25 cellular contexts compared by ENCODE assay signal in the genomic region with DNA sequence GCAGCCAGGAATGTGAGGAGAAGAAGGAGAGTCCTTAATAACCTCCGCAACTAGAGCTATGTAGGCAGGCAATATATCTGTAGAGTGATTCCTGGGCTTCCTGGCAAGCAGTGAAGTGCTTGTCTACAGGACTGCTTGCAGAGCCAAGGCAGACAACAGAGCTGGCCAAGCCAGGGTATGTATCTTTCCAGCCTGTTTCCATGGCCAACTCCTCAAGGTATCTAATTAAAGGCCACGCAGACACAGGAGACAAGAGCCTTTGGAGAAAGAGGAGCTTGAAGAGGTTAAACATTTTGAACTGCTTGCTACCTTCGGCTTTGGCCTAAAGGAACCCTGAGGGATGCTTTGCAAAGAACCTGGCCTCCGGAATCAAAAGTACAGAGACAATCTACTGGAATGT.
DNase-seq lines count a peak whose midpoint lies in the region; ATAC-seq, FAIRE-seq and TF ChIP-seq lines count a peak whose summit lies in the region.
"Had no signal": no experiment of that assay in that cellular context is flagged by ENCODE, and none has a peak within 500 bp of the region (broad histone marks: within the 10 kb centered on the region; RNA-seq: fewer than 3 reads in every experiment).

No MANE protein-coding gene starts in this region.

- CTCF ChIA-PET in H1 (lab: Charles Lee; ENCODE audit: partially characterized antibody) = interaction anchor here (1.1 to 2.0 kb wide), 5 partner anchors 14 to 54 kb away, joined by 3 to 5 read pairs (median 4); no protein-coding TSS in a partner anchor
- CTCF ChIA-PET in mammary epithelial cell (lab: Charles Lee; ENCODE audit: low non-redundant PET) = no interaction called here

- peak; percentile 73 for FAIRE-seq in H1 (lab: Jason Lieb, UNC)
- FAIRE-seq: GM12878 had no signal

- H3K36me3 ChIP-seq in left ventricle myocardium inferior (no peaks in the 10 kb centered on the region), HUES64 (ENCODE audit: insufficient read depth, low read length) (no peaks in the 10 kb centered on the region), H1 (ENCODE audit: control insufficient read depth in 2 of 4, insufficient read depth in 4 of 4, low read length in 3 of 4) (no peaks in the 10 kb centered on the region), trophoblast cell (ENCODE audit: control insufficient read depth in 1 of 2, insufficient read depth in 2 of 2, low read length in 2 of 2) (no peaks in the 10 kb centered on the region), mammary epithelial cell (ENCODE audit: insufficient read depth, low read length) (no peaks in the 10 kb centered on the region), osteoblast (ENCODE audit: insufficient read depth, low read length) (no peaks in the 10 kb centered on the region)
- H3K36me3 ChIP-seq: BLaER1 treated with 17β-estradiol and CSF1 and Interleukin-3, amounts not matched to agents 10 nM and 100 nM; SJCRH30 had no signal

- H3K4me1 ChIP-seq in left ventricle myocardium inferior (no peaks in the 10 kb centered on the region), HUES64 (ENCODE audit: insufficient read depth, low read length) (peaks cover 21% of the 10 kb centered on the region), H1 (replicated peaks in 1 of 4; ENCODE audit: control insufficient read depth in 3 of 4, insufficient read depth in 4 of 4, low read length in 3 of 4) (peaks cover 2 to 5% (median 4%) of the 10 kb centered on the region in 4 experiments; a peak in 6 of 7 replicates), trophoblast cell (ENCODE audit: control insufficient read depth in 1 of 2, insufficient read depth in 2 of 2, low read length in 2 of 2) (no peaks in the 10 kb centered on the region), mammary epithelial cell (ENCODE audit: insufficient read depth, low read length) (no peaks in the 10 kb centered on the region), osteoblast (ENCODE audit: insufficient read depth, low read length) (no peaks in the 10 kb centered on the region)
- H3K4me1 ChIP-seq: Caco-2, SJCRH30 had no signal

- no peaks in the 10 kb centered on the region for H3K36me3 Mint-ChIP-seq in activated T-cell treated with anti-CD3 and anti-CD28 coated beads, Interleukin-2, amount 50 U/mL, for 4 hours (ENCODE audit: insufficient read depth)

- H3K27me3 ChIP-seq in left ventricle myocardium inferior (ENCODE audit: low read depth) (no peaks in the 10 kb centered on the region), HUES64 (ENCODE audit: insufficient read depth, low read length) (no peaks in the 10 kb centered on the region), H1 (replicated peaks in 1 of 4; ENCODE audit: control insufficient read depth in 3 of 4, extremely low read depth in 1 of 4, insufficient read depth in 3 of 4, low read length in 3 of 4) (no peaks in the 10 kb centered on the region), trophoblast cell (ENCODE audit: insufficient read depth, low read length) (no peaks in the 10 kb centered on the region), mammary epithelial cell (ENCODE audit: insufficient read depth, low read length) (no peaks in the 10 kb centered on the region), osteoblast (ENCODE audit: insufficient read depth, low read length) (no peaks in the 10 kb centered on the region)
- H3K27me3 ChIP-seq: BLaER1 treated with 17β-estradiol and CSF1 and Interleukin-3, amounts not matched to agents 10 nM and 100 nM; SJCRH30 had no signal

- no peaks in the 10 kb centered on the region for H3K9me3 ChIP-seq in left ventricle myocardium inferior (replicated peaks)
- H3K9me3 ChIP-seq in HUES64 (ENCODE audit: insufficient read depth, low read depth, low read length) = no peaks in the 10 kb centered on the region
- no peaks in the 10 kb centered on the region for H3K9me3 ChIP-seq in H1 (ENCODE audit: insufficient read depth in 2 of 2, low read depth in 1 of 2, low read length in 1 of 2)
- no peaks in the 10 kb centered on the region for H3K9me3 ChIP-seq in trophoblast cell (ENCODE audit: insufficient read depth, low read depth, low read length)
- no peaks in the 10 kb centered on the region for H3K9me3 ChIP-seq in mammary epithelial cell (replicated peaks; ENCODE audit: insufficient read depth, low read length)
- H3K9me3 ChIP-seq in osteoblast (ENCODE audit: low read depth, low read length) = no peaks in the 10 kb centered on the region
- H3K9me3 ChIP-seq: Caco-2, SJCRH30 had no signal

- H3K9ac ChIP-seq in HUES64 (ENCODE audit: low read depth, low read length) (no peak overlapping the region), H1 (replicated peaks in 1 of 4; ENCODE audit: extremely low read depth in 1 of 4, low read depth in 3 of 4, low read length in 3 of 4) (no peak overlapping the region; a peak in 1 of 7 replicates), trophoblast cell (ENCODE audit: low read length) (peak overlapping the region; percentile 37), mammary epithelial cell (ENCODE audit: insufficient read depth, low read length) (no peak overlapping the region)
- H3K9ac ChIP-seq: BLaER1 treated with 17β-estradiol and CSF1 and Interleukin-3, amounts not matched to agents 10 nM and 100 nM had no signal

- dilution Hi-C loops in mammary epithelial cell (cut with HindIII; ENCODE audit: low sequenced_read_pairs) = loop anchor here (10.0 kb wide), 1 partner anchor 57 kb away; no protein-coding TSS in a partner anchor

- H3K14ac ChIP-seq in H1 (ENCODE audit: insufficient read length) (no peak overlapping the region), trophoblast cell (ENCODE audit: low read length) (no peak overlapping the region)

- no peaks in the 10 kb centered on the region for H3K9me3 Mint-ChIP-seq in activated T-cell treated with anti-CD3 and anti-CD28 coated beads, Interleukin-2, amount 50 U/mL, for 4 hours
- H3K9me3 Mint-ChIP-seq: CD4-positive, alpha-beta memory T cell; HFFc6 had no signal

- H3K4me2 ChIP-seq in H1 (ENCODE audit: insufficient read depth in 1 of 2, low read depth in 2 of 2, low read length in 2 of 2) (peak overlapping the region; percentile 2 to 41; a peak in 2 of 4 replicates), trophoblast cell (ENCODE audit: low read length) (no peak overlapping the region), mammary epithelial cell (ENCODE audit: insufficient read depth, low read depth, low read length) (no peak overlapping the region), osteoblast (ENCODE audit: insufficient read depth, low read length) (no peak overlapping the region)
- H3K4me2 ChIP-seq: BLaER1 treated with 17β-estradiol and CSF1 and Interleukin-3, amounts not matched to agents 10 nM and 100 nM had no signal

- H2BK15ac ChIP-seq in H1 (ENCODE audit: low read length) = no peak overlapping the region

- H4K8ac ChIP-seq in H1 (ENCODE audit: extremely low read depth, insufficient read depth, low read length) = no peak overlapping the region
- H4K8ac ChIP-seq in trophoblast cell (ENCODE audit: low read depth, low read length) = no peak overlapping the region

- no peaks in the 10 kb centered on the region for H3K4me1 Mint-ChIP-seq in activated T-cell treated with anti-CD3 and anti-CD28 coated beads, Interleukin-2, amount 50 U/mL, for 4 hours (ENCODE audit: low read depth)
- H3K4me1 Mint-ChIP-seq: CD4-positive, alpha-beta memory T cell had no signal

- H4K91ac ChIP-seq in H1 (replicated peaks; ENCODE audit: insufficient read length, low read length) (peak overlapping the region; percentile 3), trophoblast cell (ENCODE audit: low read depth, low read length) (no peak overlapping the region)

- BruUV-seq in mammary epithelial cell (replicated peaks; lab: Mats Ljungman, UMichigan) = no TSS peak

- 73% methylated on average over 4 of the region's 4 CpGs for WGBS in HUES64
- WGBS in H1 (ENCODE audit: extremely low coverage in 1 of 2, insufficient coverage in 1 of 2, insufficient read length in 1 of 2, insufficient replicate concordance in 2 of 2, low coverage in 1 of 2, low lambda C conversion rate in 2 of 2, missing lambda C conversion rate in 1 of 2), 2 experiments = 45% methylated on average over 4 of the region's 4 CpGs; no CpG with 5 or more reads in 1 of the 2 experiments
- no CpG with 5 or more reads among the region's 4 CpGs for WGBS in trophoblast cell (ENCODE audit: extremely low coverage, insufficient coverage, insufficient read length)
- 59% methylated on average over 4 of the region's 4 CpGs for WGBS in mammary epithelial cell (ENCODE audit: low coverage, missing lambda C conversion rate)

- TF ChIP-seq POLR2A in H1 (IDR thresholded peaks at IDR 0.05; ENCODE audit: control extremely low read depth in 1 of 2, low read depth in 2 of 2, low read length in 2 of 2) = no peak

- H4K5ac ChIP-seq in H1 (ENCODE audit: insufficient read length, low read depth, low read length) = no peak overlapping the region

- H2AFZ ChIP-seq in H1 (ENCODE audit: low read length) (no peak overlapping the region), trophoblast cell (ENCODE audit: insufficient read depth, low read length, poor library complexity) (no peak overlapping the region), mammary epithelial cell (ENCODE audit: low read depth, low read length) (no peak overlapping the region), osteoblast (ENCODE audit: low read length) (no peak overlapping the region)

- no peak for DNase-seq in Right ventricle myocardium inferior (ENCODE audit: missing footprints)
- DNase-seq in left ventricle myocardium inferior = no peak
- no peak for DNase-seq in H1 (ENCODE audit: low read depth in 1 of 2, low spot score in 2 of 2)
- DNase-seq in trophoblast cell = no peak
- DNase-seq in activated T-cell treated with anti-CD3 and anti-CD28 coated beads, Interleukin-2, amount 50 U/mL, for 4 hours = no peak
- no peak for DNase-seq in mammary epithelial cell
- no peak for DNase-seq in osteoblast (ENCODE audit: insufficient read length, low spot score, missing footprints)
- DNase-seq: 8988T; Caco-2; CD4-positive, alpha-beta memory T cell; DMS 273 treated with DMSO at 0.1 percent for 48 hours; DMS79 treated with DMSO at 0.1 percent for 48 hours; H7; HFFc6; KG1; NCI-H1105 treated with DMSO at 0.1 percent for 48 hours; NCI-H1694; NCI-H2107; NCI-H510A; NK-92 treated with Interleukin-12 subunit alpha and Interleukin-12 subunit beta, amount 100 ng/mL, for 24 hours; SJCRH30 had no signal

- no peak overlapping the region for H3K4me3 ChIP-seq in left ventricle myocardium inferior
- H3K4me3 ChIP-seq in HUES64 (ENCODE audit: low read length) = no peak overlapping the region
- H3K4me3 ChIP-seq in H1 (ENCODE audit: extremely low read depth in 1 of 4, insufficient read depth in 2 of 4, low read depth in 3 of 4, low read length in 4 of 4) = no peak overlapping the region
- no peak overlapping the region for H3K4me3 ChIP-seq in trophoblast cell (ENCODE audit: low read depth, low read length)
- no peak overlapping the region for H3K4me3 ChIP-seq in mammary epithelial cell (replicated peaks in 1 of 3; ENCODE audit: insufficient read depth in 1 of 3, low read depth in 2 of 3, low read length in 3 of 3)
- no peak overlapping the region for H3K4me3 ChIP-seq in osteoblast (ENCODE audit: insufficient read depth, low read length)
- H3K4me3 ChIP-seq: BLaER1 treated with 17β-estradiol and CSF1 and Interleukin-3, amounts not matched to agents 10 nM and 100 nM; GM12878; SJCRH30 had no signal

- H2BK120ac ChIP-seq in H1 (replicated peaks; ENCODE audit: low read depth, low read length) = no peak overlapping the region
- H2BK120ac ChIP-seq in trophoblast cell (ENCODE audit: insufficient read depth, low read length, poor library complexity) = no peak overlapping the region

- TF ChIP-seq EP300 in H1 (IDR thresholded peaks at IDR 0.05; ENCODE audit: borderline replicate concordance in 1 of 2, low read depth in 2 of 2, low read length in 2 of 2) = no peak

- peak overlapping the region; percentile 55; the same call in 1 of the 2 replicates for H2BK20ac ChIP-seq in H1 (ENCODE audit: low read length)

- H3K4ac ChIP-seq in H1 (replicated peaks; ENCODE audit: insufficient read length, low read depth, low read length) (no peak overlapping the region), trophoblast cell (ENCODE audit: low read depth, low read length) (no peak overlapping the region)

- H2AK5ac ChIP-seq in H1 (ENCODE audit: low read depth, low read length) = no peak overlapping the region
- H2AK5ac ChIP-seq in trophoblast cell (ENCODE audit: low read length) = no peak overlapping the region

- POLR2A ChIA-PET in H1 (lab: Charles Lee; ENCODE audit: partially characterized antibody) = no interaction called here

- H2BK12ac ChIP-seq in H1 (ENCODE audit: low read depth, low read length) (peak overlapping the region; percentile 93), trophoblast cell (ENCODE audit: low read length) (no peak overlapping the region)

- no peak overlapping the region for H4K12ac ChIP-seq in trophoblast cell (ENCODE audit: low read depth, low read length)

- H3K79me1 ChIP-seq in H1 (ENCODE audit: low read depth, low read length) = no peaks in the 10 kb centered on the region
- no peaks in the 10 kb centered on the region for H3K79me1 ChIP-seq in trophoblast cell (ENCODE audit: low read length)

- H2BK5ac ChIP-seq in H1 (ENCODE audit: low read depth, low read length) = peak overlapping the region; percentile 94; the same call in 1 of the 2 replicates
- no peak overlapping the region for H2BK5ac ChIP-seq in trophoblast cell (ENCODE audit: low read depth, low read length, poor library complexity)

- no peak; a peak in 1 of 4 replicates for TF ChIP-seq RAD21 in H1 (IDR thresholded peaks at IDR 0.05 in 1 of 2, conservative IDR thresholded peaks at IDR 0.05 in 1 of 2; ENCODE audit: low read depth in 2 of 2, low read length in 2 of 2)

- no peak overlapping the region for H3K4me3 Mint-ChIP-seq in activated T-cell treated with anti-CD3 and anti-CD28 coated beads, Interleukin-2, amount 50 U/mL, for 4 hours
- H3K4me3 Mint-ChIP-seq: CD4-positive, alpha-beta memory T cell; HFFc6 had no signal

- peak; percentile 84 for ATAC-seq in Right ventricle myocardium inferior
- no peak for ATAC-seq in activated T-cell treated with anti-CD3 and anti-CD28 coated beads, Interleukin-2, amount 50 U/mL, for 4 hours
- ATAC-seq: GM12878, Panc1 had no signal

- H3K27ac ChIP-seq in left ventricle myocardium inferior (replicated peaks) = no peak overlapping the region
- peak overlapping the region; percentile 24; the same call in 1 of the 2 replicates for H3K27ac ChIP-seq in HUES64 (ENCODE audit: low read depth, low read length)
- no peak overlapping the region for H3K27ac ChIP-seq in H1 (ENCODE audit: low read depth, low read length)
- H3K27ac ChIP-seq in trophoblast cell (ENCODE audit: low read depth, low read length) = no peak overlapping the region
- no peak overlapping the region for H3K27ac ChIP-seq in mammary epithelial cell (ENCODE audit: insufficient read depth, low read depth, low read length)
- no peak overlapping the region for H3K27ac ChIP-seq in osteoblast (ENCODE audit: low read depth, low read length)
- H3K27ac ChIP-seq: BLaER1 treated with 17β-estradiol and CSF1 and Interleukin-3, amounts not matched to agents 10 nM and 100 nM; SJCRH30 had no signal

- in situ Hi-C loops in mammary epithelial cell (cut with MboI; ENCODE audit: low sequenced_read_pairs in 2 of 2) = no loop called here

- peaks cover 5% of the 10 kb centered on the region for H3K27me3 Mint-ChIP-seq in activated T-cell treated with anti-CD3 and anti-CD28 coated beads, Interleukin-2, amount 50 U/mL, for 4 hours (ENCODE audit: low read depth)

- no peak overlapping the region for H3K56ac ChIP-seq in H1 (replicated peaks; ENCODE audit: insufficient read length, low read depth, low read length)

- H3K18ac ChIP-seq in H1 (ENCODE audit: extremely low read depth, low read length) = no peak overlapping the region
- no peak overlapping the region for H3K18ac ChIP-seq in trophoblast cell (ENCODE audit: low read length)

- H4K20me1 ChIP-seq in H1 (replicated peaks in 1 of 2; ENCODE audit: control insufficient read depth in 1 of 2, insufficient read depth in 2 of 2, low read length in 2 of 2) (no peaks in the 10 kb centered on the region), mammary epithelial cell (ENCODE audit: insufficient read depth, low read length) (no peaks in the 10 kb centered on the region), osteoblast (ENCODE audit: insufficient read depth, low read length) (no peaks in the 10 kb centered on the region)
- H4K20me1 ChIP-seq: BLaER1 treated with 17β-estradiol and CSF1 and Interleukin-3, amounts not matched to agents 10 nM and 100 nM had no signal

- no peaks in the 10 kb centered on the region for H3K23me2 ChIP-seq in H1 (ENCODE audit: low read depth, low read length)

- H3K79me2 ChIP-seq in H1 (ENCODE audit: control insufficient read depth in 1 of 2, insufficient read depth in 2 of 2, low read length in 2 of 2) (no peaks in the 10 kb centered on the region), trophoblast cell (ENCODE audit: control insufficient read depth, insufficient read depth, low read length, poor library complexity) (no peaks in the 10 kb centered on the region), mammary epithelial cell (ENCODE audit: insufficient read depth, low read length) (no peaks in the 10 kb centered on the region), osteoblast (ENCODE audit: insufficient read depth, low read length) (no peaks in the 10 kb centered on the region)

- H3K23ac ChIP-seq in H1 (ENCODE audit: insufficient read length) (no peak overlapping the region), trophoblast cell (ENCODE audit: low read length) (no peak overlapping the region)

- intact Hi-C loops in Right ventricle myocardium inferior (cut with DNase I) (no loop called here), left ventricle myocardium inferior (cut with micrococcal nuclease) (no loop called here), mammary epithelial cell (cut with micrococcal nuclease) (no loop called here)

- no peak for TF ChIP-seq CTCF in left ventricle myocardium inferior (IDR thresholded peaks at IDR 0.05; ENCODE audit: borderline replicate concordance)
- TF ChIP-seq CTCF in H1 (IDR thresholded peaks at IDR 0.05; ENCODE audit: control extremely low read depth in 1 of 3, insufficient read depth in 1 of 3, low read depth in 1 of 3, low read length in 3 of 3) = no peak
- no peak for TF ChIP-seq CTCF in mammary epithelial cell (conservative IDR thresholded peaks at IDR 0.05 in 1 of 2, IDR thresholded peaks at IDR 0.05 in 1 of 2; ENCODE audit: extremely low read depth in 1 of 2, insufficient read depth in 1 of 2, low read depth in 1 of 2, low read length in 2 of 2)
- no peak for TF ChIP-seq CTCF in osteoblast (IDR thresholded peaks at IDR 0.05; ENCODE audit: extremely low read depth, low read depth, low read length)

Comparison
In these comparisons a context has a peak if more than half of its experiments do, and no peak if none do; other contexts are left out.
1. H3K4me2 ChIP-seq: peak in H1 (2 of 2); none in trophoblast cell (single experiment), mammary epithelial cell (single experiment) and osteoblast (single experiment).